In the genomic region with DNA sequence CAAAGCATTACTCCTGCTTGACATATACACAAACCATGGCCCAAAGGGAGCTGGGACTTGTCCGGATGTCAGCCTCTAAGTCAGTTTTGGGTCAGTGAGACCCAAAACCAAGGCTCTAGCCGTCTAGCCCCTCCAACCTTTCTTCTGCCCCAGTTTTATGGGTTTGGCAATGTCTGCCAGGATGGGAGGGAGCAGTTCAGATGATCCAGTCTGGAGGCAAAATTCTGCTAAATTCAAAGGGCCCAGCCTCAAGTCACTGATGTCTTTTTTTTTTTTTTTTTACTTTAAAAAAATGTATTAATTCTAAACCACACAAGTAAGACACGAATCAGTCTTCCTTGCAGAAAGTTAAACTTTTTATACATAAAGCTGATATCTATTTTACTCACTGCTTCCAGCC, we compare ENCODE assay signal across 25 cellular contexts. TPM values are rescaled to one million over a fixed set of nuclear protein-coding genes. Genes with fewer than 3 reads are reported as not detected.
DNase-seq lines count a peak whose midpoint lies in the region; ATAC-seq lines count a peak whose summit lies in the region.
"Had no signal": no experiment of that assay in that cellular context is flagged by ENCODE, and none has a peak within 500 bp of the region (broad histone marks: within the 10 kb centered on the region; RNA-seq: fewer than 3 reads in every experiment).

No MANE protein-coding gene starts in this region.

- H3K27me3 ChIP-seq in right cardiac atrium (ENCODE audit: control insufficient read depth, insufficient read depth) = no peaks in the 10 kb centered on the region
- H3K27me3 ChIP-seq: tibial nerve had no signal

- no peaks in the 10 kb centered on the region for H3K27me3 Mint-ChIP-seq in activated CD4-positive, alpha-beta memory T cell treated with anti-CD3 and anti-CD28 coated beads for 36 hours
- peaks cover 0 to 4% (median 0%) of the 10 kb centered on the region in 3 donors for H3K27me3 Mint-ChIP-seq in immature natural killer cell (ENCODE audit: low read depth in 3 of 3)
- H3K27me3 Mint-ChIP-seq in stimulated activated naive CD8-positive, alpha-beta T cell treated with anti-CD3 and anti-CD28 coated beads, Interleukin-15, amount 100 ng/mL, for 72 hours = no peaks in the 10 kb centered on the region

- POLR2A ChIA-PET in activated CD4-positive, alpha-beta memory T cell treated with anti-CD3 and anti-CD28 coated beads for 36 hours (lab: Charles Lee) = interaction anchor here (0.5 to 2.8 kb wide), 2 partner anchors 8 to 22 kb away, joined by 3 to 29 read pairs; a partner anchor contains a TSS

- peak overlapping the region; percentile 99 for H3K27ac Mint-ChIP-seq in activated CD4-positive, alpha-beta memory T cell treated with anti-CD3 and anti-CD28 coated beads for 36 hours
- peak overlapping the region; percentile 91 to 98 (median 96) for H3K27ac Mint-ChIP-seq in immature natural killer cell
- peak overlapping the region; percentile 83 to 94 for H3K27ac Mint-ChIP-seq in stimulated activated naive CD8-positive, alpha-beta T cell treated with anti-CD3 and anti-CD28 coated beads, Interleukin-15, amount 100 ng/mL, for 72 hours

- no peak overlapping the region for H3K4me3 ChIP-seq in right cardiac atrium (ENCODE audit: low read length)
- H3K4me3 ChIP-seq: tibial nerve had no signal

- H3K4me3 Mint-ChIP-seq in activated CD4-positive, alpha-beta memory T cell treated with anti-CD3 and anti-CD28 coated beads for 36 hours = no peak overlapping the region
- H3K4me3 Mint-ChIP-seq in immature natural killer cell = peak overlapping the region in 4 of 5 donors; percentile 22 to 86 (median 43)
- peak overlapping the region; percentile 72 to 86 for H3K4me3 Mint-ChIP-seq in stimulated activated naive CD8-positive, alpha-beta T cell treated with anti-CD3 and anti-CD28 coated beads, Interleukin-15, amount 100 ng/mL, for 72 hours

- H3K4me1 ChIP-seq in right cardiac atrium (ENCODE audit: control insufficient read depth, insufficient read depth, low read length) = peaks cover 8% of the 10 kb centered on the region
- H3K4me1 ChIP-seq: Caco-2 had no signal

- peaks cover 2% of the 10 kb centered on the region for H3K9me3 Mint-ChIP-seq in activated CD4-positive, alpha-beta memory T cell treated with anti-CD3 and anti-CD28 coated beads for 36 hours
- H3K9me3 Mint-ChIP-seq in immature natural killer cell = no peaks in the 10 kb centered on the region
- peaks cover 0 to 5% of the 10 kb centered on the region in 2 donors for H3K9me3 Mint-ChIP-seq in stimulated activated naive CD8-positive, alpha-beta T cell treated with anti-CD3 and anti-CD28 coated beads, Interleukin-15, amount 100 ng/mL, for 72 hours

- peaks cover 49% of the 10 kb centered on the region for H3K36me3 Mint-ChIP-seq in activated CD4-positive, alpha-beta memory T cell treated with anti-CD3 and anti-CD28 coated beads for 36 hours
- peaks cover 5 to 18% (median 5%) of the 10 kb centered on the region in 3 donors for H3K36me3 Mint-ChIP-seq in immature natural killer cell

- no peaks in the 10 kb centered on the region for H3K9me3 ChIP-seq in right cardiac atrium (ENCODE audit: control insufficient read depth, low read length)
- H3K9me3 ChIP-seq: Caco-2, tibial nerve had no signal

- ATAC-seq in right cardiac atrium (no peak), HG03442 (IDR thresholded peaks at IDR 0.05; ENCODE audit: unreplicated experiment) (no peak)
- ATAC-seq in stimulated activated naive CD8-positive, alpha-beta T cell treated with anti-CD3 and anti-CD28 coated beads, Interleukin-15, amount 100 ng/mL, for 72 hours = no peak
- ATAC-seq: left ventricle myocardium superior, Panc1 had no signal

- DNase-seq in cardiac septum (ENCODE audit: low spot score) (peak; percentile 7), right cardiac atrium (no peak), immature natural killer cell (no peak), NCI-H2107 treated with DMSO at 0.1 percent for 48 hours (lab: John Stamatoyannopoulos, UW; ENCODE audit: unreplicated experiment) (no peak), ecto neural progenitor cell (ENCODE audit: low spot score) (no peak)
- DNase-seq in activated CD4-positive, alpha-beta memory T cell treated with anti-CD3 and anti-CD28 coated beads for 36 hours = no peak
- no peak for DNase-seq in stimulated activated naive CD8-positive, alpha-beta T cell treated with anti-CD3 and anti-CD28 coated beads, Interleukin-15, amount 100 ng/mL, for 72 hours
- DNase-seq: anterior cingulate cortex; central memory CD4-positive, alpha-beta T cell; effector CD4-positive, alpha-beta T cell; glutamatergic neuron; KBM-7; left ventricle myocardium superior; MV-4-11; NCI-H1930; NCI-H345; nucleus accumbens; stimulated activated naive CD4-positive, alpha-beta T cell; T-helper 9 cell had no signal

- 84% methylated on average over 3 of the region's 3 CpGs for WGBS in right cardiac atrium

- peaks cover 94% of the 10 kb centered on the region for H3K4me1 Mint-ChIP-seq in activated CD4-positive, alpha-beta memory T cell treated with anti-CD3 and anti-CD28 coated beads for 36 hours (ENCODE audit: low read depth)
- peaks cover 95 to 100% of the 10 kb centered on the region in 2 donors for H3K4me1 Mint-ChIP-seq in immature natural killer cell
- peaks cover 100% of the 10 kb centered on the region for H3K4me1 Mint-ChIP-seq in stimulated activated naive CD8-positive, alpha-beta T cell treated with anti-CD3 and anti-CD28 coated beads, Interleukin-15, amount 100 ng/mL, for 72 hours

- H3K27ac ChIP-seq in right cardiac atrium (ENCODE audit: low read length) = no peak overlapping the region

- CTCF ChIA-PET in activated CD4-positive, alpha-beta memory T cell treated with anti-CD3 and anti-CD28 coated beads for 36 hours (lab: Charles Lee) = interaction anchor here (1.2 kb wide), 1 partner anchor 24 kb away, joined by 3 read pairs; no protein-coding TSS in a partner anchor

- intact Hi-C loops in cardiac septum (cut with DNase I) = no loop called here
- intact Hi-C loops in right cardiac atrium (cut with DNase I) = no loop called here
- intact Hi-C loops in activated CD4-positive, alpha-beta memory T cell treated with anti-CD3 and anti-CD28 coated beads for 36 hours (cut with micrococcal nuclease) = no loop called here

RNA-seq across cellular contexts. Expression of a gene that starts 8.6 kb away (rescaled TPM):
- 12.7 TPM for total RNA-seq in cardiac septum
- 10 to 100 TPM in 2 of 4 donors, 1 to 10 TPM in 2; 7.9 to 25.0 (median 13.1) TPM for total RNA-seq in right cardiac atrium
- 8.2 TPM for polyA plus RNA-seq in right cardiac atrium
- total RNA-seq in activated CD4-positive, alpha-beta memory T cell treated with anti-CD3 and anti-CD28 coated beads for 36 hours = 100 to 1,000 TPM; 151 to 167 TPM
- 100 to 1,000 TPM in 1 of 3 donors, 10 to 100 TPM in 2; 18.2 to 151 (median 32.8) TPM for polyA plus RNA-seq in immature natural killer cell

RNA-seq across cellular contexts. Expression of a gene that starts 36.2 kb away (rescaled TPM):
- not detected for total RNA-seq in cardiac septum
- total RNA-seq in right cardiac atrium = under 1 TPM in 2 of 4 donors, not detected in 2; 0.46 to 0.59 TPM
- polyA plus RNA-seq in right cardiac atrium = 0.34 TPM
- total RNA-seq in activated CD4-positive, alpha-beta memory T cell treated with anti-CD3 and anti-CD28 coated beads for 36 hours = not detected
- under 1 TPM in 1 of 3 donors, not detected in 2; 0.22 TPM for polyA plus RNA-seq in immature natural killer cell
- total RNA-seq: Caco-2, Daoy, SK-MEL-5, tibial nerve had no signal

Comparison
In these comparisons a context has a peak if more than half of its experiments do, and no peak if none do; other contexts are left out.
1. RNA of a gene that starts 8.6 kb away (total RNA-seq): 151 to 167 TPM in activated CD4-positive, alpha-beta memory T cell treated with anti-CD3 and anti-CD28 coated beads for 36 hours; 7.9 to 25.0 TPM in right cardiac atrium and 12.7 TPM in cardiac septum (single experiment); every median in the first group is over 4 times any median in the second.
2. Peak in every context shown above with its lines, with median percentiles within 50 percentile points of each other: H3K27ac Mint-ChIP-seq.